In genomic region chr11:46380340-46381045, GRCh38 we compare ENCODE assay signal across 8 cellular contexts. TPM values are rescaled to one million over a fixed set of nuclear protein-coding genes. Genes with fewer than 3 reads are reported as not detected.
DNase-seq lines count a peak whose midpoint lies in the region; ATAC-seq and TF ChIP-seq lines count a peak whose summit lies in the region.

No MANE protein-coding gene starts in this region.

- ATAC-seq in mucosa of descending colon = peak; percentile 69
- no peak for ATAC-seq in GM18520 (IDR thresholded peaks at IDR 0.05; ENCODE audit: unreplicated experiment)

- H3K27ac ChIP-seq in effector memory CD4-positive, alpha-beta T cell (ENCODE audit: insufficient read depth, low read length, poor library complexity, severe bottlenecking) = peak overlapping the region; percentile 60

- H3K27me3 ChIP-seq in effector memory CD4-positive, alpha-beta T cell (replicated peaks; ENCODE audit: control insufficient read depth, insufficient read depth, low read length, poor library complexity, severe bottlenecking) = peaks cover 17% of the 10 kb centered on the region

- intact Hi-C loops in mucosa of descending colon (cut with DNase I, micrococcal nuclease) = no loop called here

- H3K4me1 ChIP-seq in effector memory CD4-positive, alpha-beta T cell (ENCODE audit: control insufficient read depth, insufficient read depth, low read length, poor library complexity, severe bottlenecking) = peaks cover 11% of the 10 kb centered on the region
- peaks cover 14% of the 10 kb centered on the region for H3K4me1 ChIP-seq in mucosa of descending colon (ENCODE audit: low read depth)

- H3K4me3 ChIP-seq in GM12865 (ENCODE audit: low read depth, low read length) (peak overlapping the region; percentile 68), mucosa of descending colon (peak overlapping the region; percentile 38)
- peak overlapping the region; percentile 88 for H3K4me3 ChIP-seq in effector memory CD4-positive, alpha-beta T cell (ENCODE audit: insufficient read depth, low read depth, low read length, poor library complexity, severe bottlenecking)

- peaks cover 30% of the 10 kb centered on the region for H3K36me3 ChIP-seq in effector memory CD4-positive, alpha-beta T cell (ENCODE audit: control insufficient read depth, insufficient read depth, low read length)
- no peaks in the 10 kb centered on the region for H3K36me3 ChIP-seq in mucosa of descending colon (ENCODE audit: low read depth)

- DNase-seq in GM12865 (ENCODE audit: low read depth) (peak; percentile 44), MV-4-11 (lab: John Stamatoyannopoulos, UW) (peak; percentile 44), mucosa of descending colon (peak; percentile 89 to 91 (median 90)), occipital lobe (lab: John Stamatoyannopoulos, UW) (no peak)
- DNase-seq in activated CD4-positive, alpha-beta T cell treated with anti-CD3 and anti-CD28 coated beads, Interleukin-2, amount 50 U/mL, for 48 hours = peak; percentile 78 to 85
- DNase-seq in effector memory CD4-positive, alpha-beta T cell = peak; percentile 14 to 43 (median 27)
- DNase-seq in stimulated activated naive CD4-positive, alpha-beta T cell (lab: John Stamatoyannopoulos, UW) = peak in 5 of 6 experiments; percentile 26 to 64 (median 51)

- H3K9me3 ChIP-seq in effector memory CD4-positive, alpha-beta T cell (ENCODE audit: control insufficient read depth, low read length) = no peaks in the 10 kb centered on the region
- H3K9me3 ChIP-seq in mucosa of descending colon = no peaks in the 10 kb centered on the region

- TF ChIP-seq CTCF in GM12865 (IDR thresholded peaks at IDR 0.05; ENCODE audit: insufficient read depth, low read depth, low read length, missing control alignments) (no peak), mucosa of descending colon (IDR thresholded peaks at IDR 0.05) (no peak)

RNA-seq across cellular contexts. Expression of gene MDK, which starts 1.0 kb away (rescaled TPM):
- total RNA-seq in mucosa of descending colon (100 to 1,000 TPM; 103 to 672 (median 193) TPM), occipital lobe (15.1 TPM)

RNA-seq across cellular contexts. Expression of gene CHRM4, which starts 11.1 kb away (rescaled TPM):
- 1 to 10 TPM in 2 of 3 donors, under 1 TPM in 1; 0.32 to 6.0 (median 3.1) TPM for total RNA-seq in mucosa of descending colon
- 0.78 TPM for total RNA-seq in occipital lobe

RNA-seq across cellular contexts. Expression of gene DGKZ, which starts 33.2 kb away (rescaled TPM):
- total RNA-seq in mucosa of descending colon (10 to 100 TPM; 41.2 to 49.6 (median 47.2) TPM), occipital lobe (33.5 TPM)

Comparison
In these comparisons a context has a peak if more than half of its experiments do, and no peak if none do; other contexts are left out.
1. H3K4me3 ChIP-seq: peak in every context shown above with its lines; median percentile 88 in effector memory CD4-positive, alpha-beta T cell; 68 in GM12865; 38 in mucosa of descending colon.